Comparison of ENCODE assay signal across 1 cellular context in genomic region chr9:127137640-127138360, GRCh38.
TF ChIP-seq lines count a peak whose summit lies in the region.

No MANE protein-coding gene starts in this region.

TF ChIP-seq in IMR-90, 13 proteins besides CTCF, POLR2A, EP300 and RAD21:
- TF ChIP-seq MXI1 (IDR thresholded peaks at IDR 0.05; ENCODE audit: borderline replicate concordance, low read depth, low read length) (no peak), SMC3 (IDR thresholded peaks at IDR 0.05; ENCODE audit: low read depth, low read length) (no peak), NFE2L2 (IDR thresholded peaks at IDR 0.05; ENCODE audit: low read depth, low read length) (no peak), ELK1 (IDR thresholded peaks at IDR 0.05; ENCODE audit: borderline replicate concordance, low read depth, low read length) (no peak), RFX5 (IDR thresholded peaks at IDR 0.05; ENCODE audit: low read depth, low read length) (no peak), USF2 (IDR thresholded peaks at IDR 0.05; ENCODE audit: low read depth, low read length) (no peak)
TF ChIP-seq in IMR-90: peak in this region for 0.
